ENCODE assay signal across 8 cellular contexts in the genomic region with DNA sequence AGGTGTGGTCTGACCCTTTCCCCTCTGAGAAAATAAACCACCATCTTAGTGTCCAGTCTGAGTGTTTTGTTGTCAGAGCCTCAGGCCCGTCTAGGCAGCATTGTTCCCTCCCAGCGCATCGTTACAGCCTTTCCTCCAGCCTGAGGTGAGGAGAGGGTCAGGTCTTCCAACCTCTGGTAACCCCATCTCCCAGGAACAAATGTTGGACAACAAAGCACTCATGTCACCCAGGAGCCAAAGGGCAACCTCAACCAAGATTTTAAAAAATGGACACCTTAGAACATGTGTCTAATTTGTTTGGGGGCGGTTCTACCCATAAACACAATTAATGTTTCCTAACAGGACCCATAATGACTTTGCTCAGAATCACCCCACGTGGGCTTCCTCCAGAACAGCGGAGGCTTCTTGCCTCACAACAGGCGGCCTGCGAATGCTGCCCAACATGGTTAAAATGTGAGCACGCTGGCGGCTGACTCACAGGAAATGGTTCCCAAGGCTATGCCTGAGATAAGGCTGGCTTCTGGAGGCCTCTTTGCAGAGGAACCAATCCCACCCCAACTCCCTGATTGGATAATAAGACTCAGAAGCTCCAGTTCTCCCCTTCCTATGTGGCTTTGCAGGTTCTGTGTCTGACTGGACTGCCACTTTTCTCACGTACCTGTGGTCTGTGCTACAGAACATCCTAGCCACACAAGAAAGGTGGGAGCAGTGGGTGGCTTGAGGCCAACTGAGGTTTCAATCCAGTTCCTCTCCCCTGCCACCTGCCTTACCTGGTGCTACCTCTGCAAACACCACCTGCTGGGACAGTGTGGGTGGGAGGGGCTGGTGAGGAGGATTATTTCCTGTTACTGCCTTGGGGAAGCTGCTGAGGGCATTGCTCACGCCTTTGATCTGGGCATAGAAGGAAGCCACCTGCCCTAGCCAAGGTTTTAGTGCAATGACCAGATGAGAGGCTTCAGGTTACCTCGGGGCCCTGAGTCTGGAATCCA.
A peak's percentile ranks its signal among the peaks of the same experiment; 100 is the strongest.
DNase-seq lines count a peak whose midpoint lies in the region; ATAC-seq and TF ChIP-seq lines count a peak whose summit lies in the region.

No MANE protein-coding gene starts in this region.

- H3K36me3 ChIP-seq in gastrocnemius medialis, result no peaks in the 10 kb centered on the region

- peaks cover 40% of the 10 kb centered on the region for H3K4me1 Mint-ChIP-seq in mesothelial cell of epicardium

- H3K9me3 Mint-ChIP-seq in mesothelial cell of epicardium, result no peaks in the 10 kb centered on the region

- H3K27ac ChIP-seq in gastrocnemius medialis, result peak overlapping the region; percentile 45 to 74 (median 66)

- no peaks in the 10 kb centered on the region for H3K9me3 ChIP-seq in gastrocnemius medialis

- H3K4me1 ChIP-seq in gastrocnemius medialis, result peaks cover 0 to 9% of the 10 kb centered on the region in 2 donors

- H3K27me3 Mint-ChIP-seq in mesothelial cell of epicardium (ENCODE audit: low read depth), result no peaks in the 10 kb centered on the region

- ATAC-seq in gastrocnemius medialis (peak; percentile 64 to 66), HG02884 (IDR thresholded peaks at IDR 0.05; ENCODE audit: unreplicated experiment) (no peak)

- TF ChIP-seq CTCF in GM12865 (IDR thresholded peaks at IDR 0.05; ENCODE audit: insufficient read depth, low read depth, low read length, missing control alignments) (no peak), fibroblast of villous mesenchyme (IDR thresholded peaks at IDR 0.05; ENCODE audit: insufficient read depth, low read depth, low read length) (no peak), gastrocnemius medialis (IDR thresholded peaks at IDR 0.05 in 4 of 5, conservative IDR thresholded peaks at IDR 0.05 in 1 of 5) (no peak), mesothelial cell of epicardium (IDR thresholded peaks at IDR 0.05; ENCODE audit: unreplicated experiment) (no peak)

- no peak overlapping the region for H3K4me3 Mint-ChIP-seq in mesothelial cell of epicardium

- peak overlapping the region; percentile 46 for H3K4me3 ChIP-seq in GM12865 (ENCODE audit: low read depth, low read length)
- no peak overlapping the region for H3K4me3 ChIP-seq in fibroblast of villous mesenchyme (ENCODE audit: low read depth, low read length)
- no peak overlapping the region for H3K4me3 ChIP-seq in gastrocnemius medialis

- peak; percentile 77 for DNase-seq in GM12865 (ENCODE audit: low read depth)
- peak; percentile 79 for DNase-seq in NCI-H345 (lab: John Stamatoyannopoulos, UW)
- peak; percentile 34 for DNase-seq in activated CD8-positive, alpha-beta memory T cell treated with anti-CD3 and anti-CD28 coated beads, Interleukin-2, amount 50 U/mL, for 24 hours (ENCODE audit: extremely low read depth)
- peak; percentile 95 for DNase-seq in fibroblast of villous mesenchyme (ENCODE audit: low read depth)
- DNase-seq in gastrocnemius medialis, result peak; percentile 12 to 17
- no peak for DNase-seq in nucleus accumbens (lab: John Stamatoyannopoulos, UW)
- no peak for DNase-seq in mesothelial cell of epicardium (ENCODE audit: low spot score in 2 of 2, unreplicated experiment in 2 of 2)

- no peak for TF ChIP-seq POLR2A in gastrocnemius medialis (IDR thresholded peaks at IDR 0.05)

- no peaks in the 10 kb centered on the region for H3K36me3 Mint-ChIP-seq in mesothelial cell of epicardium

- no peak overlapping the region for H3K27ac Mint-ChIP-seq in mesothelial cell of epicardium

- in situ Hi-C loops in gastrocnemius medialis (cut with MboI; ENCODE audit: low sequenced_read_pairs in 4 of 4), result no loop called here

- intact Hi-C loops in gastrocnemius medialis (cut with DNase I; ENCODE audit: low total_unique reads), result loop anchor here (10.0 kb wide), 1 partner anchor 110 kb away; the partner anchor contains the start of gene B3GNT2

- no peaks in the 10 kb centered on the region for H3K27me3 ChIP-seq in gastrocnemius medialis

Comparison
In these comparisons a context has a peak if more than half of its experiments do, and no peak if none do; other contexts are left out.
1. DNase-seq: peak in GM12865 (single experiment), NCI-H345 (single experiment), activated CD8-positive, alpha-beta memory T cell treated with anti-CD3 and anti-CD28 coated beads, Interleukin-2, amount 50 U/mL, for 24 hours (single experiment), fibroblast of villous mesenchyme (single experiment) and gastrocnemius medialis (2 of 2); none in nucleus accumbens (0 of 56) and mesothelial cell of epicardium (0 of 2).